18 cellular contexts compared by ENCODE assay signal in genomic region chr2:82539222-82539621, GRCh38.
"Had no signal": no experiment of that assay in that cellular context is flagged by ENCODE, and none has a peak within 500 bp of the region (broad histone marks: within the 10 kb centered on the region; RNA-seq: fewer than 3 reads in every experiment).

No MANE protein-coding gene starts in this region.

- H3K4me1 Mint-ChIP-seq: activated B cell treated with CpG ODN at 0.5 μM for 24 hours; activated CD4-positive, alpha-beta T cell treated with anti-CD3 and anti-CD28 coated beads, Interleukin-2, amount 10 ng/mL, durations not matched to agents 24 days and 14 days; activated naive CD4-positive, alpha-beta T cell treated with anti-CD3 and anti-CD28 coated beads, Interleukin-2, amount 10 ng/mL, durations not matched to agents 7 days and 5 days; activated T-helper 17 cell treated with anti-CD3 and anti-CD28 coated beads, Interleukin-2, amount 50 U/mL, for 72 hours; mesothelial cell of epicardium; stimulated activated effector memory CD8-positive, alpha-beta T cell treated with anti-CD3 and anti-CD28 coated beads, Interleukin-12 subunit alpha, Interleukin-12 subunit beta, amount 100 ng/mL, for 72 hours; T-cell had no signal

- H3K4me3 ChIP-seq: coronary artery, hepatocyte, tibial artery had no signal

- H3K9me3 Mint-ChIP-seq: activated CD4-positive, alpha-beta T cell treated with anti-CD3 and anti-CD28 coated beads, Interleukin-2, amount 10 ng/mL, durations not matched to agents 24 days and 14 days; mesothelial cell of epicardium had no signal

- H3K9me3 ChIP-seq: tibial artery had no signal

- H2AFZ ChIP-seq: hepatocyte, parathyroid adenoma had no signal

- H3K4me3 Mint-ChIP-seq: activated B cell treated with CpG ODN at 0.5 μM for 24 hours; activated CD4-positive, alpha-beta T cell treated with anti-CD3 and anti-CD28 coated beads, Interleukin-2, amount 10 ng/mL, durations not matched to agents 24 days and 14 days; activated naive CD4-positive, alpha-beta T cell treated with anti-CD3 and anti-CD28 coated beads, Interleukin-2, amount 10 ng/mL, durations not matched to agents 7 days and 5 days; activated T-helper 17 cell treated with anti-CD3 and anti-CD28 coated beads, Interleukin-2, amount 50 U/mL, for 72 hours; mesothelial cell of epicardium; stimulated activated effector memory CD8-positive, alpha-beta T cell treated with anti-CD3 and anti-CD28 coated beads, Interleukin-12 subunit alpha, Interleukin-12 subunit beta, amount 100 ng/mL, for 72 hours; T-cell had no signal

- H3K4me1 ChIP-seq: foreskin keratinocyte, parathyroid adenoma, tibial artery had no signal

- H3K4me2 ChIP-seq: hepatocyte had no signal

- H3K27ac ChIP-seq: coronary artery, foreskin keratinocyte, hepatocyte, parathyroid adenoma, tibial artery had no signal

- H3K36me3 Mint-ChIP-seq: activated naive CD4-positive, alpha-beta T cell treated with anti-CD3 and anti-CD28 coated beads, Interleukin-2, amount 10 ng/mL, durations not matched to agents 7 days and 5 days; mesothelial cell of epicardium; stimulated activated effector memory CD8-positive, alpha-beta T cell treated with anti-CD3 and anti-CD28 coated beads, Interleukin-12 subunit alpha, Interleukin-12 subunit beta, amount 100 ng/mL, for 72 hours; T-cell had no signal

- DNase-seq: activated B cell treated with CpG ODN at 0.5 μM for 24 hours; activated CD4-positive, alpha-beta T cell treated with anti-CD3 and anti-CD28 coated beads, Interleukin-2, amount 10 ng/mL, durations not matched to agents 24 days and 14 days; activated CD8-positive, alpha-beta memory T cell treated with anti-CD3 and anti-CD28 coated beads for 24 hours; activated naive CD4-positive, alpha-beta T cell treated with anti-CD3 and anti-CD28 coated beads, Interleukin-2, amount 10 ng/mL, durations not matched to agents 7 days and 5 days; caudate nucleus; effector CD4-positive, alpha-beta T cell; foreskin keratinocyte; kidney; T-cell; T1000; tibial artery had no signal

- H3K79me2 ChIP-seq: hepatocyte, parathyroid adenoma had no signal

- H3K27me3 ChIP-seq: foreskin keratinocyte, hepatocyte, tibial artery had no signal

- H3K9ac ChIP-seq: parathyroid adenoma had no signal

- H3K27ac Mint-ChIP-seq: activated B cell treated with CpG ODN at 0.5 μM for 24 hours; activated CD4-positive, alpha-beta T cell treated with anti-CD3 and anti-CD28 coated beads, Interleukin-2, amount 10 ng/mL, durations not matched to agents 24 days and 14 days; activated naive CD4-positive, alpha-beta T cell treated with anti-CD3 and anti-CD28 coated beads, Interleukin-2, amount 10 ng/mL, durations not matched to agents 7 days and 5 days; activated T-helper 17 cell treated with anti-CD3 and anti-CD28 coated beads, Interleukin-2, amount 50 U/mL, for 72 hours; mesothelial cell of epicardium; stimulated activated effector memory CD8-positive, alpha-beta T cell treated with anti-CD3 and anti-CD28 coated beads, Interleukin-12 subunit alpha, Interleukin-12 subunit beta, amount 100 ng/mL, for 72 hours; T-cell had no signal

- H3K36me3 ChIP-seq: tibial artery had no signal

- FAIRE-seq: endothelial cell of umbilical vein, kidney had no signal

- H3K27me3 Mint-ChIP-seq: activated B cell treated with CpG ODN at 0.5 μM for 24 hours; activated CD4-positive, alpha-beta T cell treated with anti-CD3 and anti-CD28 coated beads, Interleukin-2, amount 10 ng/mL, durations not matched to agents 24 days and 14 days; activated naive CD4-positive, alpha-beta T cell treated with anti-CD3 and anti-CD28 coated beads, Interleukin-2, amount 10 ng/mL, durations not matched to agents 7 days and 5 days; activated T-helper 17 cell treated with anti-CD3 and anti-CD28 coated beads, Interleukin-2, amount 50 U/mL, for 72 hours; T-cell had no signal

- ATAC-seq: activated T-helper 17 cell treated with anti-CD3 and anti-CD28 coated beads, Interleukin-2, amount 50 U/mL, for 72 hours; foreskin keratinocyte; stimulated activated effector memory CD8-positive, alpha-beta T cell treated with anti-CD3 and anti-CD28 coated beads, Interleukin-12 subunit alpha, Interleukin-12 subunit beta, amount 100 ng/mL, for 72 hours; T-cell had no signal
